ENCODE assay signal across 21 cellular contexts in genomic region chr2:44186800-44187199, GRCh38. TPM values are rescaled to one million over a fixed set of nuclear protein-coding genes. Genes with fewer than 3 reads are reported as not detected.
DNase-seq lines count a peak whose midpoint lies in the region; ATAC-seq and TF ChIP-seq lines count a peak whose summit lies in the region.
"Had no signal": no experiment of that assay in that cellular context is flagged by ENCODE, and none has a peak within 500 bp of the region (broad histone marks: within the 10 kb centered on the region; RNA-seq: fewer than 3 reads in every experiment).

No MANE protein-coding gene starts in this region.

- H3K27me3 ChIP-seq in left ventricle myocardium inferior (ENCODE audit: low read depth) (no peaks in the 10 kb centered on the region), HAP-1 (ENCODE audit: low read depth) (no peaks in the 10 kb centered on the region), sigmoid colon (no peaks in the 10 kb centered on the region)

- TF ChIP-seq CTCF in left ventricle myocardium inferior (IDR thresholded peaks at IDR 0.05; ENCODE audit: borderline replicate concordance) (no peak), fibroblast of villous mesenchyme (IDR thresholded peaks at IDR 0.05; ENCODE audit: insufficient read depth, low read depth, low read length) (no peak), sigmoid colon (IDR thresholded peaks at IDR 0.05) (no peak)

- intact Hi-C loops in Right ventricle myocardium superior (cut with DNase I) = no loop called here
- intact Hi-C loops in left ventricle myocardium inferior (cut with micrococcal nuclease) = no loop called here
- intact Hi-C loops in sigmoid colon (cut with DNase I) = no loop called here

- H3K4me1 ChIP-seq in left ventricle myocardium inferior = peaks cover 42% of the 10 kb centered on the region
- peaks cover 29% of the 10 kb centered on the region for H3K4me1 ChIP-seq in HAP-1
- peaks cover 0 to 59% (median 28%) of the 10 kb centered on the region in 4 donors for H3K4me1 ChIP-seq in sigmoid colon
- H3K4me1 ChIP-seq: Caco-2 had no signal

- DNase-seq in Right ventricle myocardium superior = no peak
- DNase-seq in left ventricle myocardium inferior = no peak
- DNase-seq in SIG-M5 treated with dmso at 0.1 percent for 504 hours (lab: John Stamatoyannopoulos, UW; ENCODE audit: unreplicated experiment) = peak; percentile 95
- DNase-seq in fibroblast of villous mesenchyme (ENCODE audit: low read depth) = peak; percentile 24
- DNase-seq in HAP-1 (ENCODE audit: low spot score in 2 of 2) = no peak
- no peak for DNase-seq in DMS153 (lab: John Stamatoyannopoulos, UW)
- DNase-seq in sigmoid colon = no peak
- DNase-seq: ACHN; activated naive CD4-positive, alpha-beta T cell treated with Interleukin-2 at 50 U/mL for 16 hours; Caco-2; effector CD8-positive, alpha-beta T cell; GDM1; HCEC 1CT; hypothalamus; left cardiac atrium; NCI-H146 had no signal

- in situ Hi-C loops in HAP-1 (cut with MboI; ENCODE audit: low sequenced_read_pairs) = no loop called here

- H3K9me3 ChIP-seq in left ventricle myocardium inferior (replicated peaks) (no peaks in the 10 kb centered on the region), HAP-1 (no peaks in the 10 kb centered on the region), sigmoid colon (no peaks in the 10 kb centered on the region)
- H3K9me3 ChIP-seq: Caco-2 had no signal

- ATAC-seq in Right ventricle myocardium superior (ENCODE audit: poor library complexity) = peak; percentile 39
- no peak for ATAC-seq in GM19023 (IDR thresholded peaks at IDR 0.05; ENCODE audit: unreplicated experiment)
- ATAC-seq: Panc1; stimulated activated effector memory CD8-positive, alpha-beta T cell treated with anti-CD3 and anti-CD28 coated beads, Interleukin-12 subunit alpha, Interleukin-12 subunit beta, amount 100 ng/mL, for 72 hours had no signal

- TF ChIP-seq POLR2A in sigmoid colon (IDR thresholded peaks at IDR 0.05) = no peak

- no peaks in the 10 kb centered on the region for H3K36me3 ChIP-seq in left ventricle myocardium inferior
- H3K36me3 ChIP-seq in HAP-1 (replicated peaks) = peaks cover 9% of the 10 kb centered on the region
- no peaks in the 10 kb centered on the region for H3K36me3 ChIP-seq in sigmoid colon

- TF ChIP-seq EP300 in sigmoid colon (IDR thresholded peaks at IDR 0.05) = no peak

- no peak overlapping the region for H3K27ac ChIP-seq in left ventricle myocardium inferior (replicated peaks)
- no peak overlapping the region for H3K27ac ChIP-seq in sigmoid colon
- H3K27ac ChIP-seq: VCaP had no signal

- no peak overlapping the region for H3K4me3 ChIP-seq in left ventricle myocardium inferior
- H3K4me3 ChIP-seq in fibroblast of villous mesenchyme (ENCODE audit: low read depth, low read length) = no peak overlapping the region
- no peak overlapping the region for H3K4me3 ChIP-seq in HAP-1
- no peak overlapping the region for H3K4me3 ChIP-seq in sigmoid colon
- H3K4me3 ChIP-seq: smooth muscle cell had no signal

RNA-seq across cellular contexts. Expression of gene PPM1B, which starts 18.1 kb away (rescaled TPM):
- 54.8 TPM for total RNA-seq in Right ventricle myocardium superior
- total RNA-seq in left ventricle myocardium inferior = 56.2 TPM
- 20.6 and 25.9 TPM in 2 replicates for total RNA-seq in fibroblast of villous mesenchyme
- 10 to 100 TPM; 41.3 to 47.8 (median 46.0) TPM for total RNA-seq in sigmoid colon
- polyA plus RNA-seq in sigmoid colon = 10 to 100 TPM; 29.4 to 40.8 (median 40.2) TPM

Comparison
In these comparisons a context has a peak if more than half of its experiments do, and no peak if none do; other contexts are left out.
1. DNase-seq: peak in SIG-M5 treated with dmso at 0.1 percent for 504 hours (single experiment) and fibroblast of villous mesenchyme (single experiment); none in Right ventricle myocardium superior (single experiment), left ventricle myocardium inferior (single experiment), HAP-1 (0 of 2), DMS153 (single experiment) and sigmoid colon (single experiment).